ENCODE assay signal across 30 cellular contexts in the genomic region with DNA sequence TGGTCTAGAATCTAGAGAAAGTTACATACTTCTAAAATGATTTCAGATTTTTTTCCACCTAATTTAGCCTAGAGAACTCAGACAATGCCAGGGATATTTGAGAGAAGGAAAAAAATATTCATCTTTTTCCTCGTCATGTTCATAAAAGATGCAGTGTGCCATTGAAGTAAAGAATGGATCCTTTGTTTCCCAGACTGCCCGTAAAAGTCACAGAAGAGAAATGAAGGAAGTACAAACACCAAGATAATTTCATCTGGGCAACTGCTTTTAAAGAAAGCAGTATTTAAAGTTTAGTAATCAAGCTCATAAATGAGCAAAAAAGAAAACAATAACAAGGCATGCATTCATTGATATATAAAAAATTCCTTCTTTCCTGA.
"Had no signal": no experiment of that assay in that cellular context is flagged by ENCODE, and none has a peak within 500 bp of the region (broad histone marks: within the 10 kb centered on the region; RNA-seq: fewer than 3 reads in every experiment).

No MANE protein-coding gene starts in this region.

- ATAC-seq: activated CD4-positive, alpha-beta T cell treated with anti-CD3 and anti-CD28 coated beads for 36 hours; activated T-helper 17 cell treated with anti-CD3 and anti-CD28 coated beads, Interleukin-2, amount 50 U/mL, for 72 hours; T-helper 17 cell had no signal

- H3K27me3 ChIP-seq: cardiac muscle cell had no signal

- H3K4me3 ChIP-seq: cardiac muscle cell had no signal

- H3K27ac ChIP-seq: cardiac muscle cell, VCaP had no signal

- DNase-seq: activated CD4-positive, alpha-beta memory T cell treated with anti-CD3 and anti-CD28 coated beads, Interleukin-2, amount 10 ng/mL, durations not matched to agents 7 days and 5 days; activated CD4-positive, alpha-beta T cell treated with anti-CD3 and anti-CD28 coated beads for 36 hours; activated CD4-positive, alpha-beta T cell treated with anti-CD3 and anti-CD28 coated beads, Interleukin-2, amount 50 U/mL, for 1 hour; activated CD4-positive, CD25-positive, alpha-beta regulatory T cell; activated gamma-delta T cell; activated naive CD4-positive, alpha-beta T cell treated with anti-CD3 and anti-CD28 coated beads for 36 hours; activated T-cell treated with anti-CD3 and anti-CD28 coated beads for 4 hours; activated T-cell treated with anti-CD3 and anti-CD28 coated beads, Interleukin-2, amount 50 U/mL, for 48 hours; amygdala; Kasumi-1; KBM-7; MV-4-11; NCI-H1092 treated with DMSO at 0.1 percent for 48 hours; NCI-H1417 treated with DMSO at 0.1 percent for 48 hours; NCI-H1694; NCI-H2029; NCI-H2107; NCI-H2171 treated with DMSO at 0.1 percent for 48 hours; NCI-H226; NCI-H510A; NCI-H526 treated with DMSO at 0.1 percent for 48 hours; NCI-H82; NK-92 treated with Interleukin-12 subunit alpha and Interleukin-12 subunit beta, amount 100 ng/mL, for 24 hours; OCI-M1; SHP77 treated with DMSO at 0.1 percent for 48 hours; T-helper 17 cell; T1000 had no signal
